Comparison of ENCODE assay signal across 1 cellular context in the genomic region with DNA sequence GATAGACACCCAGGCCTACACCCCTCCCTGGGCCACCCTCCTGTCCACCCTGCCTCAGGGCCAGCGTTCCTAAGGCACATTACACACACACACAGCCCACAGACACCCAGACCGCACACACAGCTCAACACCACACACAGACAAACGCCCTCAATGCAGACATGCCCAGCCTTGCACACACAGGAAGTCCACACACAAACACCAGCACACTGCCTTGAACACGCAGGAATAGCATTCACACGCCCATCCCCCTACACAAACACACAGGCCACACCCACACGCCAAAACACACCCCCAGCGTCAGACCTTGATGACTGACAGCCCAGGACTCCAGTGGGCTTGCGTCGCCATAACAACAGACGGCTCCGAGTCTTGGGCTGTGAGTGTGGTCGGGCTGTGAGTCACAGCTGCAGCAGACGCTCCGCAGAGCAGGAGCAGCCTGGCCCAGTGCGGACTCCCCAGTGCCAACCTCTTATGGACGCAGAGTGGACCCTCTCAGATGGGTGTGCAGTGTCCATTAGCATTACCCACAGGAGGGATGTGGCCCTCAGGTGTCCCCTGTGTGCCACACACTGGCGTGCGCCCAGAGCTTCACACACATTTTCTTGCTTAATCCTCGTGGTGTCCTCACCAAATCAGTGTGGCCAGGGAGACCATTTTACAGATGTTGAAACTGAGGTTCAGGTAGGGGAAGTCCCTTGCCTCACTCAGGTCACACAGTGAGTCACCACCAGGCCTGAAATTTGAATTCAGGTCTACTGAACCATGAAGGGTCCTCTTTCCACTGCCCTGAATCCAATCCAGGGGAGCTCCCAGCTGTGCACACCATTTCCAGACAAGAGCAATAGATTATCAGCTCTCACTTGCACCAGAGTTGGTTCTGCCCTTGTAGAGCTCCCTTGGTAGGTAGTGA.
TF ChIP-seq lines count a peak whose summit lies in the region.

No MANE protein-coding gene starts in this region.

TF ChIP-seq in SK-N-SH, 30 proteins besides CTCF, POLR2A, EP300 and RAD21 (continued from another document):
- no peak for TF ChIP-seq REST (IDR thresholded peaks at IDR 0.05; ENCODE audit: low read depth, low read length)
- peak; percentile 56; the same call in 1 of the 2 replicates for TF ChIP-seq MXI1 (IDR thresholded peaks at IDR 0.05; ENCODE audit: low read depth, low read length)
